ENCODE assay signal across 22 cellular contexts in the genomic region with DNA sequence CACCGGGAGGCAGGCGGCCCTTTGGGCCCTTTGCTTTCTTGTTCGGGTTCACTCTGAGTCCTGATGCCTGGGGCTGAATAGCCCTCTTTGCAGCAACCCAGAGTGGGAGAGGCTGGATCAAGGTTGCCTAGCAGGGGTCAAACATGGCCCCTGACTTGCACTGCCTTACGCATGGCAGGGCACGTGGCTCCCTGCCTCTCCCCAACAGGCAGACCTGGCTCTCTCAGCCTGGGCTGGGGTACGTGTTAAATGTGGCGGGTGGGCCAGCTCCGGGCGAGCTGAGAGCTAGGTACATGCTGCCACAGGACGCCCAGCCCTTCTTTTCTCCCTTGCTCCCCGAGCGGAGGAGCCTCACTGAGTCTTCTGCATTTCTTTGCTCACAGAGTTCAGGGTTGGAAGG. TPM values are rescaled to one million over a fixed set of nuclear protein-coding genes. Genes with fewer than 3 reads are reported as not detected.
"Had no signal": no experiment of that assay in that cellular context is flagged by ENCODE, and none has a peak within 500 bp of the region (broad histone marks: within the 10 kb centered on the region; RNA-seq: fewer than 3 reads in every experiment).

No MANE protein-coding gene starts in this region.

- DNase-seq: activated CD4-positive, alpha-beta T cell treated with anti-CD3 and anti-CD28 coated beads, Interleukin-2, amount 50 U/mL, for 4 hours; activated gamma-delta T cell; adrenal gland; effector CD8-positive, alpha-beta T cell; heart left ventricle; immature natural killer cell; kidney glomerular epithelial cell; left ventricle myocardium inferior; mammary epithelial cell; naive thymus-derived CD8-positive, alpha-beta T cell; nucleus accumbens; stimulated activated CD4-positive, alpha-beta T cell treated with anti-CD3 and anti-CD28 coated beads, Interleukin-12 subunit alpha, Interleukin-12 subunit beta, amount 100 ng/mL, for 4 hours; stimulated activated CD4-positive, alpha-beta T cell treated with anti-CD3 and anti-CD28 coated beads, Interleukin-1b, Interleukin-23, amount 100 ng/mL, for 48 hours; stimulated activated naive CD8-positive, alpha-beta T cell treated with anti-CD3 and anti-CD28 coated beads, Interleukin-15, amount 100 ng/mL, for 72 hours; upper lobe of right lung had no signal

- H3K9me3 ChIP-seq: adrenal gland, esophagus muscularis mucosa, gastroesophageal sphincter, heart left ventricle, left ventricle myocardium inferior, upper lobe of right lung had no signal

- H3K4me3 ChIP-seq: adrenal gland, esophagus muscularis mucosa, gastroesophageal sphincter, heart left ventricle, left ventricle myocardium inferior, upper lobe of right lung had no signal

- FAIRE-seq: bronchial epithelial cell had no signal

- ATAC-seq: activated naive CD4-positive, alpha-beta T cell treated with anti-CD3 and anti-CD28 coated beads, Interleukin-2, amount 50 U/mL, for 72 hours; gastroesophageal sphincter; heart left ventricle; naive thymus-derived CD8-positive, alpha-beta T cell; stimulated activated naive CD8-positive, alpha-beta T cell treated with anti-CD3 and anti-CD28 coated beads, Interleukin-15, amount 100 ng/mL, for 72 hours; upper lobe of right lung had no signal

- H3K36me3 Mint-ChIP-seq: activated naive CD4-positive, alpha-beta T cell treated with anti-CD3 and anti-CD28 coated beads, Interleukin-2, amount 50 U/mL, for 72 hours; immature natural killer cell; naive thymus-derived CD8-positive, alpha-beta T cell had no signal

- H3K4me1 ChIP-seq: gastroesophageal sphincter, left ventricle myocardium inferior had no signal

- H3K27me3 ChIP-seq: adrenal gland, gastroesophageal sphincter, heart left ventricle, upper lobe of right lung had no signal

- H3K4me3 Mint-ChIP-seq: immature natural killer cell; naive thymus-derived CD8-positive, alpha-beta T cell; stimulated activated naive CD8-positive, alpha-beta T cell treated with anti-CD3 and anti-CD28 coated beads, Interleukin-15, amount 100 ng/mL, for 72 hours; T-helper 1 cell treated with Interleukin-12 subunit alpha and Interleukin-12 subunit beta and Interleukin-4 antibody, amounts not matched to agents 30 μg/mL and 1 μg/mL, for 36 hours had no signal

- H3K9me3 Mint-ChIP-seq: activated naive CD4-positive, alpha-beta T cell treated with anti-CD3 and anti-CD28 coated beads, Interleukin-2, amount 50 U/mL, for 72 hours; immature natural killer cell; naive thymus-derived CD8-positive, alpha-beta T cell; stimulated activated naive CD8-positive, alpha-beta T cell treated with anti-CD3 and anti-CD28 coated beads, Interleukin-15, amount 100 ng/mL, for 72 hours; T-helper 1 cell treated with Interleukin-12 subunit alpha and Interleukin-12 subunit beta and Interleukin-4 antibody, amounts not matched to agents 30 μg/mL and 1 μg/mL, for 36 hours had no signal

- H3K36me3 ChIP-seq: adrenal gland, esophagus muscularis mucosa, gastroesophageal sphincter, heart left ventricle, left ventricle myocardium inferior, upper lobe of right lung had no signal

- H3K27ac ChIP-seq: adrenal gland, esophagus muscularis mucosa, gastroesophageal sphincter, heart left ventricle, left ventricle myocardium inferior, upper lobe of right lung had no signal

- H3K27ac Mint-ChIP-seq: activated naive CD4-positive, alpha-beta T cell treated with anti-CD3 and anti-CD28 coated beads, Interleukin-2, amount 50 U/mL, for 72 hours; immature natural killer cell; naive thymus-derived CD8-positive, alpha-beta T cell; stimulated activated naive CD8-positive, alpha-beta T cell treated with anti-CD3 and anti-CD28 coated beads, Interleukin-15, amount 100 ng/mL, for 72 hours; T-helper 1 cell treated with Interleukin-12 subunit alpha and Interleukin-12 subunit beta and Interleukin-4 antibody, amounts not matched to agents 30 μg/mL and 1 μg/mL, for 36 hours had no signal

- H3K4me1 Mint-ChIP-seq: immature natural killer cell had no signal

RNA-seq across cellular contexts. Expression of a gene that starts 7.3 kb away (rescaled TPM):
- total RNA-seq: cerebellum had no signal

RNA-seq across cellular contexts. Expression of a gene that starts 38.0 kb away (rescaled TPM):
- total RNA-seq: adrenal gland; bronchial epithelial cell; esophagus muscularis mucosa; left ventricle myocardium inferior; mammary epithelial cell; mucosa of gallbladder; naive thymus-derived CD8-positive, alpha-beta T cell; upper lobe of right lung had no signal
- polyA plus RNA-seq: adrenal gland; heart left ventricle; immature natural killer cell; mammary epithelial cell; naive thymus-derived CD8-positive, alpha-beta T cell had no signal

RNA-seq across cellular contexts. Expression of a gene that starts 59.6 kb away (rescaled TPM):
- polyA plus RNA-seq: naive thymus-derived CD8-positive, alpha-beta T cell had no signal
